ENCODE assay signal across 24 cellular contexts in genomic region chr22:33400061-33400840, GRCh38.
"Had no signal": no experiment of that assay in that cellular context is flagged by ENCODE, and none has a peak within 500 bp of the region (broad histone marks: within the 10 kb centered on the region; RNA-seq: fewer than 3 reads in every experiment).

No MANE protein-coding gene starts in this region.

- DNase-seq: activated CD4-positive, alpha-beta T cell treated with anti-CD3 and anti-CD28 coated beads, Interleukin-2, amount 10 ng/mL, durations not matched to agents 7 days and 5 days; activated CD4-positive, CD25-positive, alpha-beta regulatory T cell treated with anti-CD3 and anti-CD28 coated beads, Interleukin-2, amount 50 U/mL, for 72 hours; activated CD8-positive, alpha-beta T cell treated with anti-CD3 and anti-CD28 coated beads, Interleukin-2, amount 10 ng/mL, durations not matched to agents 7 days and 5 days; activated naive CD4-positive, alpha-beta T cell; activated T-cell treated with anti-CD3 and anti-CD28 coated beads, Interleukin-2, amount 50 U/mL, for 4 hours; central memory CD4-positive, alpha-beta T cell; effector memory CD8-positive, alpha-beta T cell; gastrocnemius medialis; islet precursor cell; mammary epithelial cell; ovary; spleen; stimulated activated CD4-positive, alpha-beta T cell treated with anti-CD3 and anti-CD28 coated beads, Interleukin-4, amount 100 ng/mL, for 1 hour; stimulated activated naive CD4-positive, alpha-beta T cell treated with Interleukin-2 at 50 U/mL for 16 hours; T-helper 1 cell; upper lobe of right lung; WERI-Rb-1 had no signal

- H3K27ac ChIP-seq: dorsolateral prefrontal cortex, esophagus muscularis mucosa, gastrocnemius medialis, left ventricle myocardium inferior, ovary, prostate gland, right atrium auricular region, spleen, thoracic aorta, upper lobe of right lung, WERI-Rb-1 had no signal

- ATAC-seq: activated CD8-positive, alpha-beta T cell treated with anti-CD3 and anti-CD28 coated beads, Interleukin-2, amount 10 ng/mL, durations not matched to agents 7 days and 5 days; activated T-cell treated with anti-CD3 and anti-CD28 coated beads, Interleukin-2, amount 50 U/mL, for 4 hours; effector memory CD8-positive, alpha-beta T cell; gastrocnemius medialis; natural killer cell treated with Interleukin-12 subunit alpha and Interleukin-12 subunit beta and Interleukin-15 and Interleukin-18, amount 100 ng/mL, for 72 hours; upper lobe of right lung had no signal

- H3K4me1 ChIP-seq: prostate gland, spleen, upper lobe of right lung had no signal

- H3K27me3 ChIP-seq: dorsolateral prefrontal cortex, esophagus muscularis mucosa, gastrocnemius medialis, ovary, right atrium auricular region, spleen, upper lobe of right lung had no signal

- H3K9me3 ChIP-seq: esophagus muscularis mucosa, gastrocnemius medialis, left ventricle myocardium inferior, ovary, prostate gland, right atrium auricular region, thoracic aorta, upper lobe of right lung had no signal

- H3K4me3 ChIP-seq: dorsolateral prefrontal cortex, esophagus muscularis mucosa, gastrocnemius medialis, left ventricle myocardium inferior, ovary, prostate gland, right atrium auricular region, spleen, thoracic aorta, upper lobe of right lung had no signal

- H3K36me3 ChIP-seq: gastrocnemius medialis, left ventricle myocardium inferior, ovary, prostate gland, right atrium auricular region, spleen, thoracic aorta, upper lobe of right lung, WERI-Rb-1 had no signal
